Comparison of ENCODE assay signal across 14 cellular contexts in the genomic region with DNA sequence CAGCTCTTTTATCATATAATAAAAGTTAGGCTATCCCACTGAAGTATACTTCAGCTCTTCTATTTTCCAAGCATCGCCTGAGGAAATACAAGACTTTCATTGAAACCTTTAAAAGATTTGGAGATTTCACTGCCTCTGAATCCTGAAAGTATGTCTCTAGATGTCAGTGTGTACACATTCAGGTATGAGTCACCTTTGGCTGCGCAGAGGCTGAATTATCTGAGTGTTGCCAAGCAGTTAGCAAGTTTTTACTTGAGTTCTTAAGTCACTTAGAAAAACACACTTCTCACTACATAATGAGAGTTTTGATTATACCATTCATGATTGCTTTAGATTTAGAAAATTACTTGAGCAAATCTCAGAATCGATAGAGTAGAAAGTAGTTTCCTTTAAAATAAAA.
DNase-seq lines count a peak whose midpoint lies in the region; ATAC-seq and TF ChIP-seq lines count a peak whose summit lies in the region.
"Had no signal": no experiment of that assay in that cellular context is flagged by ENCODE, and none has a peak within 500 bp of the region (broad histone marks: within the 10 kb centered on the region; RNA-seq: fewer than 3 reads in every experiment).

No MANE protein-coding gene starts in this region.

- TF ChIP-seq CTCF in VCaP (conservative IDR thresholded peaks at IDR 0.05) (peak; percentile 80), foreskin keratinocyte (conservative IDR thresholded peaks at IDR 0.05) (peak; percentile 64), osteoblast (IDR thresholded peaks at IDR 0.05; ENCODE audit: extremely low read depth, low read depth, low read length) (no peak)

- no peaks in the 10 kb centered on the region for H3K79me2 ChIP-seq in osteoblast (ENCODE audit: insufficient read depth, low read length)

- peaks cover 9% of the 10 kb centered on the region for H3K4me1 ChIP-seq in foreskin keratinocyte
- H3K4me1 ChIP-seq in osteoblast (ENCODE audit: insufficient read depth, low read length), result no peaks in the 10 kb centered on the region
- no peaks in the 10 kb centered on the region for H3K4me1 ChIP-seq in naive thymus-derived CD4-positive, alpha-beta T cell (ENCODE audit: control insufficient read depth in 2 of 2, insufficient read depth in 2 of 2, low read length in 2 of 2)

- H4K20me1 ChIP-seq in osteoblast (ENCODE audit: insufficient read depth, low read length), result no peaks in the 10 kb centered on the region

- POLR2A ChIA-PET in naive thymus-derived CD4-positive, alpha-beta T cell (lab: Charles Lee), result no interaction called here

- ATAC-seq in foreskin keratinocyte (peak; percentile 98), HG03135 (IDR thresholded peaks at IDR 0.05; ENCODE audit: unreplicated experiment) (no peak)
- ATAC-seq in naive thymus-derived CD4-positive, alpha-beta T cell, result no peak
- ATAC-seq: CD8-positive, alpha-beta T cell; natural killer cell treated with Interleukin-12 subunit alpha and Interleukin-12 subunit beta and Interleukin-15 and Interleukin-18, amount 100 ng/mL, for 72 hours had no signal

- peaks cover 0 to 1% (median 0%) of the 10 kb centered on the region in 11 donors for H3K9me3 Mint-ChIP-seq in naive thymus-derived CD4-positive, alpha-beta T cell
- H3K9me3 Mint-ChIP-seq: CD8-positive, alpha-beta T cell; endodermal cell had no signal

- H3K4me1 Mint-ChIP-seq in naive thymus-derived CD4-positive, alpha-beta T cell, result no peaks in the 10 kb centered on the region
- H3K4me1 Mint-ChIP-seq: activated naive CD8-positive, alpha-beta T cell treated with anti-CD3 and anti-CD28 coated beads, Interleukin-2, amount 10 ng/mL, durations not matched to agents 7 days and 5 days had no signal

- no peaks in the 10 kb centered on the region for H3K27me3 ChIP-seq in foreskin keratinocyte
- H3K27me3 ChIP-seq in osteoblast (ENCODE audit: insufficient read depth, low read length), result no peaks in the 10 kb centered on the region
- H3K27me3 ChIP-seq in naive thymus-derived CD4-positive, alpha-beta T cell (ENCODE audit: control insufficient read depth in 2 of 2, insufficient read depth in 2 of 2, low read length in 2 of 2), result no peaks in the 10 kb centered on the region

- H3K27ac Mint-ChIP-seq in naive thymus-derived CD4-positive, alpha-beta T cell, result no peak overlapping the region
- H3K27ac Mint-ChIP-seq: activated naive CD8-positive, alpha-beta T cell treated with anti-CD3 and anti-CD28 coated beads, Interleukin-2, amount 10 ng/mL, durations not matched to agents 7 days and 5 days; CD8-positive, alpha-beta T cell; endodermal cell; natural killer cell treated with Interleukin-12 subunit alpha and Interleukin-12 subunit beta and Interleukin-15 and Interleukin-18, amount 100 ng/mL, for 72 hours had no signal

- H3K27me3 Mint-ChIP-seq in naive thymus-derived CD4-positive, alpha-beta T cell, result no peaks in the 10 kb centered on the region
- H3K27me3 Mint-ChIP-seq: activated naive CD8-positive, alpha-beta T cell treated with anti-CD3 and anti-CD28 coated beads, Interleukin-2, amount 10 ng/mL, durations not matched to agents 7 days and 5 days; natural killer cell treated with Interleukin-12 subunit alpha and Interleukin-12 subunit beta and Interleukin-15 and Interleukin-18, amount 100 ng/mL, for 72 hours had no signal

- no peak overlapping the region for H3K4me2 ChIP-seq in osteoblast (ENCODE audit: insufficient read depth, low read length)

- no peak overlapping the region for H2AFZ ChIP-seq in osteoblast (ENCODE audit: low read length)

- H3K36me3 Mint-ChIP-seq in naive thymus-derived CD4-positive, alpha-beta T cell, result peaks cover 0 to 4% (median 0%) of the 10 kb centered on the region in 5 donors
- H3K36me3 Mint-ChIP-seq: activated naive CD8-positive, alpha-beta T cell treated with anti-CD3 and anti-CD28 coated beads, Interleukin-2, amount 10 ng/mL, durations not matched to agents 7 days and 5 days; CD8-positive, alpha-beta T cell had no signal

- no peak overlapping the region for H3K4me3 Mint-ChIP-seq in naive thymus-derived CD4-positive, alpha-beta T cell
- H3K4me3 Mint-ChIP-seq: activated naive CD8-positive, alpha-beta T cell treated with anti-CD3 and anti-CD28 coated beads, Interleukin-2, amount 10 ng/mL, durations not matched to agents 7 days and 5 days; CD8-positive, alpha-beta T cell; endodermal cell; natural killer cell treated with Interleukin-12 subunit alpha and Interleukin-12 subunit beta and Interleukin-15 and Interleukin-18, amount 100 ng/mL, for 72 hours had no signal

- H3K27ac ChIP-seq in VCaP (peak overlapping the region; percentile 34), foreskin keratinocyte (no peak overlapping the region), osteoblast (ENCODE audit: low read depth, low read length) (no peak overlapping the region)
- H3K27ac ChIP-seq in naive thymus-derived CD4-positive, alpha-beta T cell (ENCODE audit: low read depth, low read length), result no peak overlapping the region

- intact Hi-C loops in naive thymus-derived CD4-positive, alpha-beta T cell (cut with micrococcal nuclease), result no loop called here

- no peaks in the 10 kb centered on the region for H3K9me3 ChIP-seq in osteoblast (ENCODE audit: low read depth, low read length)
- no peaks in the 10 kb centered on the region for H3K9me3 ChIP-seq in naive thymus-derived CD4-positive, alpha-beta T cell (ENCODE audit: control insufficient read depth in 2 of 3, low read length in 3 of 3)

- H3K36me3 ChIP-seq in osteoblast (ENCODE audit: insufficient read depth, low read length), result no peaks in the 10 kb centered on the region
- H3K36me3 ChIP-seq in naive thymus-derived CD4-positive, alpha-beta T cell (ENCODE audit: control insufficient read depth in 2 of 3, insufficient read depth in 3 of 3, low read length in 3 of 3), result no peaks in the 10 kb centered on the region

- peak; percentile 61 for DNase-seq in HPDE6-E6E7 (ENCODE audit: extremely low spot score)
- DNase-seq in foreskin keratinocyte, result peak; percentile 59 to 79
- peak; percentile 1 for DNase-seq in skeletal muscle cell (ENCODE audit: low read depth)
- no peak for DNase-seq in osteoblast (ENCODE audit: insufficient read length, low spot score, missing footprints)
- no peak for DNase-seq in NAMALWA (ENCODE audit: low spot score)
- no peak for DNase-seq in naive thymus-derived CD4-positive, alpha-beta T cell
- DNase-seq: activated naive CD8-positive, alpha-beta T cell treated with anti-CD3 and anti-CD28 coated beads, Interleukin-2, amount 10 ng/mL, durations not matched to agents 7 days and 5 days; CD8-positive, alpha-beta T cell; endodermal cell; NCI-H187 treated with DMSO at 0.1 percent for 48 hours; T-helper 9 cell had no signal

- H3K4me3 ChIP-seq in skeletal muscle cell (ENCODE audit: low read depth, low read length) (no peak overlapping the region), osteoblast (ENCODE audit: insufficient read depth, low read length) (no peak overlapping the region)
- no peak overlapping the region for H3K4me3 ChIP-seq in naive thymus-derived CD4-positive, alpha-beta T cell (ENCODE audit: low read length)

- CTCF ChIA-PET in naive thymus-derived CD4-positive, alpha-beta T cell (lab: Charles Lee), result no interaction called here

Comparison
In these comparisons a context has a peak if more than half of its experiments do, and no peak if none do; other contexts are left out.
1. DNase-seq: peak in HPDE6-E6E7 (single experiment), foreskin keratinocyte (2 of 2) and skeletal muscle cell (single experiment); none in osteoblast (single experiment), NAMALWA (single experiment) and naive thymus-derived CD4-positive, alpha-beta T cell (0 of 9).